10 cellular contexts compared by ENCODE assay signal in genomic region chr15:40054746-40055575, GRCh38. TPM values are rescaled to one million over a fixed set of nuclear protein-coding genes. Genes with fewer than 3 reads are reported as not detected.
DNase-seq lines count a peak whose midpoint lies in the region; ATAC-seq and TF ChIP-seq lines count a peak whose summit lies in the region.
"Had no signal": no experiment of that assay in that cellular context is flagged by ENCODE, and none has a peak within 500 bp of the region (broad histone marks: within the 10 kb centered on the region; RNA-seq: fewer than 3 reads in every experiment).

No MANE protein-coding gene starts in this region.

- DNase-seq in AG09319 (ENCODE audit: extremely low read depth, low read depth) (peak; percentile 51), GM13976 (ENCODE audit: low spot score) (peak; percentile 80), NCI-H187 (lab: John Stamatoyannopoulos, UW) (peak; percentile 25 to 39), adipocyte (ENCODE audit: low read depth) (peak; percentile 53), immature natural killer cell (no peak), HPDE6-E6E7 (ENCODE audit: extremely low spot score) (no peak)

- H3K27me3 Mint-ChIP-seq in immature natural killer cell (ENCODE audit: low read depth in 3 of 3): peaks cover 0 to 5% (median 2%) of the 10 kb centered on the region in 3 donors

- H3K9me3 ChIP-seq in adipocyte (ENCODE audit: control insufficient read depth, low read length) (no peaks in the 10 kb centered on the region), mucosa of rectum (ENCODE audit: control insufficient read depth in 2 of 2, low read length in 2 of 2) (no peaks in the 10 kb centered on the region)
- H3K9me3 ChIP-seq: heart left ventricle, tibial artery had no signal

- H3K9ac ChIP-seq in adipocyte (ENCODE audit: low read length): no peak overlapping the region
- H3K9ac ChIP-seq in mucosa of rectum (ENCODE audit: low read depth in 1 of 2, low read length in 2 of 2): peak overlapping the region; percentile 34 to 38

- TF ChIP-seq CTCF in AG09319 (IDR thresholded peaks at IDR 0.05; ENCODE audit: low read depth, low read length) (no peak), GM13976 (IDR thresholded peaks at IDR 0.05; ENCODE audit: borderline replicate concordance, control extremely low read depth, extremely low read depth, insufficient read depth, missing control alignments) (no peak)

- peaks cover 0 to 3% (median 0%) of the 10 kb centered on the region in 3 donors for H3K36me3 Mint-ChIP-seq in immature natural killer cell

- in situ Hi-C loops in GM13976 (cut with MboI; ENCODE audit: low sequenced_read_pairs, unreplicated experiment): no loop called here

- H3K4me1 Mint-ChIP-seq in immature natural killer cell: peaks cover 21 to 32% of the 10 kb centered on the region in 2 donors

- ATAC-seq in HG02763 (IDR thresholded peaks at IDR 0.05; ENCODE audit: unreplicated experiment): peak; percentile 70

- no peak overlapping the region for H3K4me3 ChIP-seq in adipocyte (ENCODE audit: low read length)
- peak overlapping the region in 1 of 2 donors; percentile 1 for H3K4me3 ChIP-seq in mucosa of rectum (ENCODE audit: low read length in 2 of 2)
- H3K4me3 ChIP-seq: heart left ventricle, tibial artery had no signal

- peak overlapping the region in 1 of 6 donors; percentile 81 for H3K27ac Mint-ChIP-seq in immature natural killer cell

- peaks cover 28% of the 10 kb centered on the region for H3K4me1 ChIP-seq in adipocyte (ENCODE audit: control insufficient read depth, insufficient read depth, low read length)
- H3K4me1 ChIP-seq in mucosa of rectum (ENCODE audit: control insufficient read depth in 2 of 2, insufficient read depth in 2 of 2, low read length in 2 of 2): peaks cover 45 to 51% of the 10 kb centered on the region in 2 donors

- no peaks in the 10 kb centered on the region for H3K9me3 Mint-ChIP-seq in immature natural killer cell

- H3K27me3 ChIP-seq in adipocyte (replicated peaks; ENCODE audit: control insufficient read depth, insufficient read depth, low read length) (no peaks in the 10 kb centered on the region), mucosa of rectum (ENCODE audit: control insufficient read depth in 2 of 2, insufficient read depth in 2 of 2, low read length in 2 of 2) (no peaks in the 10 kb centered on the region)
- H3K27me3 ChIP-seq: heart left ventricle, tibial artery had no signal

- H3K27ac ChIP-seq in mucosa of rectum (ENCODE audit: low read depth in 2 of 2, low read length in 2 of 2): peak overlapping the region; percentile 50 to 95
- H3K27ac ChIP-seq: tibial artery had no signal

- H3K4me3 Mint-ChIP-seq in immature natural killer cell: peak overlapping the region in 1 of 5 donors; percentile 30

- H3K36me3 ChIP-seq in adipocyte (ENCODE audit: control insufficient read depth, insufficient read depth, low read length, severe bottlenecking) (no peaks in the 10 kb centered on the region), mucosa of rectum (ENCODE audit: control insufficient read depth in 2 of 2, insufficient read depth in 2 of 2, low read length in 2 of 2) (peaks cover 0 to 2% of the 10 kb centered on the region in 2 donors)

RNA-seq across cellular contexts. Expression of gene SRP14, which starts 16.0 kb away (rescaled TPM):
- 1,000 to 10,000 TPM in 1 of 3 donors, 100 to 1,000 TPM in 2; 744 to 1,102 (median 786) TPM for polyA plus RNA-seq in immature natural killer cell

RNA-seq across cellular contexts. Expression of gene BMF, which starts 53.7 kb away (rescaled TPM):
- under 1 TPM in 2 of 3 donors, not detected in 1; 0.38 to 0.80 TPM for polyA plus RNA-seq in immature natural killer cell

Comparison
In these comparisons a context has a peak if more than half of its experiments do, and no peak if none do; other contexts are left out.
1. DNase-seq: peak in AG09319 (single experiment), GM13976 (single experiment), NCI-H187 (2 of 2) and adipocyte (single experiment); none in immature natural killer cell (0 of 3) and HPDE6-E6E7 (single experiment).